ENCODE assay signal across 8 cellular contexts in the genomic region with DNA sequence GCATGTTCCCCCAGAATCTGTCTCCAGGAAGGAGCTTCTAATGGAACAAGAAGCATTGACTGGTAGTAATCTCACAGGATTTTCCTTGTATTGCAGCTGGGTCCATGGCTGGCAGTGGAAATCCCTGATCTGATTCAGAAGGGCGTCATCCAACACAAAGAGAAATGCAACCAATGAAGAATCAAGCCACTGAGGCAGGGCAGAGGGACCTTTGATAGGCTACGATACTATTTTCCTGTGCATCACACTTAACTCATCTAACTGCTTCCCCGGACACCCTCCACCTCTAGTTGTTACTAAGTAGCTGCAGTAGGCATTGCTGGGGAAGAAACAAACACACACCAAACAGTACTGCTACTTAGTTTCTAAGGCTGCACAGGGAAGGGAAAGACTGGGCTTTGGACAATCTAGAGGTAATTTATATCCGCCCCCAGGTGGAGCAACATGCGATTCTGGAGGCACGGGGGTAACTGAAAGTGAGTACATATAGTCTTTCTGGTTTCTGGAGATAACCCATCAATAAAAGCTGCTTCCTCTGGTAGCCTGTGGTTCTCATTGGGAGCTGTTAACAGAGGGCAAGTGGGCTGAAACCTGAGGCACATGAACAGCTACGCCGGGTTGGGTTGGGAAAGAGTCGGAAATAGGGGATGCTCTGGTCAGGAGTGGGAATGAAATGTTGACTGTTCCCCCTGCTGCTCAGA. TPM values are rescaled to one million over a fixed set of nuclear protein-coding genes. Genes with fewer than 3 reads are reported as not detected.
DNase-seq lines count a peak whose midpoint lies in the region; ATAC-seq, FAIRE-seq and TF ChIP-seq lines count a peak whose summit lies in the region.

No MANE protein-coding gene starts in this region.

- H3K36me3 ChIP-seq in CD8-positive, alpha-beta T cell (ENCODE audit: insufficient read depth, low read length), result no peaks in the 10 kb centered on the region
- peaks cover 13 to 41% of the 10 kb centered on the region in 2 donors for H3K36me3 ChIP-seq in duodenal mucosa (ENCODE audit: control insufficient read depth in 1 of 2, insufficient read depth in 2 of 2, low read length in 2 of 2)

- ATAC-seq in CD8-positive, alpha-beta T cell, result no peak
- ATAC-seq in GM18873 (IDR thresholded peaks at IDR 0.05; ENCODE audit: low FRiP score, unreplicated experiment), result no peak
- ATAC-seq in GM19328 (IDR thresholded peaks at IDR 0.05; ENCODE audit: unreplicated experiment), result no peak

- no peaks in the 10 kb centered on the region for H3K9me3 Mint-ChIP-seq in CD8-positive, alpha-beta T cell
- H3K9me3 Mint-ChIP-seq in neural crest cell, result no peaks in the 10 kb centered on the region

- peak overlapping the region; percentile 89 to 91 for H3K9ac ChIP-seq in duodenal mucosa (ENCODE audit: low read depth in 1 of 2, low read length in 2 of 2)

- peaks cover 37% of the 10 kb centered on the region for H3K4me1 ChIP-seq in CD8-positive, alpha-beta T cell (ENCODE audit: insufficient read depth, low read length)
- peaks cover 29 to 41% of the 10 kb centered on the region in 2 donors for H3K4me1 ChIP-seq in duodenal mucosa (ENCODE audit: control insufficient read depth in 1 of 2, insufficient read depth in 2 of 2, low read length in 2 of 2)

- peak overlapping the region; percentile 95 for H3K27ac Mint-ChIP-seq in CD8-positive, alpha-beta T cell
- H3K27ac Mint-ChIP-seq in neural crest cell (ENCODE audit: unreplicated experiment), result no peak overlapping the region

- peak overlapping the region; percentile 94 for H3K4me3 Mint-ChIP-seq in CD8-positive, alpha-beta T cell
- H3K4me3 Mint-ChIP-seq in neural crest cell, result peak overlapping the region; percentile 94

- no peaks in the 10 kb centered on the region for H3K27me3 ChIP-seq in CD8-positive, alpha-beta T cell (ENCODE audit: insufficient read depth, low read length)
- H3K27me3 ChIP-seq in duodenal mucosa (ENCODE audit: control insufficient read depth in 1 of 2, insufficient read depth in 2 of 2, low read length in 2 of 2), result no peaks in the 10 kb centered on the region

- TF ChIP-seq CTCF in CD8-positive, alpha-beta T cell (IDR thresholded peaks at IDR 0.05), result no peak
- TF ChIP-seq CTCF in neural crest cell (conservative IDR thresholded peaks at IDR 0.05), result no peak

- no peaks in the 10 kb centered on the region for H3K27me3 Mint-ChIP-seq in CD8-positive, alpha-beta T cell (ENCODE audit: low read depth)
- no peaks in the 10 kb centered on the region for H3K27me3 Mint-ChIP-seq in neural crest cell (ENCODE audit: low read depth)

- POLR2A ChIA-PET in CD8-positive, alpha-beta T cell (lab: Charles Lee), result interaction anchor here (1.0 to 1.1 kb wide), 3 partner anchors 18 to 67 kb away, joined by 3 to 4 read pairs (median 4); a partner anchor contains a TSS

- peak overlapping the region; percentile 72 for H3K27ac ChIP-seq in CD8-positive, alpha-beta T cell (ENCODE audit: low read depth, low read length)
- peak overlapping the region; percentile 40 for H3K27ac ChIP-seq in duodenal mucosa (ENCODE audit: low read depth, low read length)

- no peak for DNase-seq in CD8-positive, alpha-beta T cell
- DNase-seq in NAMALWA (ENCODE audit: low spot score), result peak; percentile 50
- DNase-seq in neural crest cell (ENCODE audit: low read depth, low spot score), result no peak
- DNase-seq in frontal cortex (ENCODE audit: low spot score in 2 of 2), result no peak
- no peak for DNase-seq in KBM-7

- CTCF ChIA-PET in CD8-positive, alpha-beta T cell (lab: Charles Lee), result interaction anchor here (0.6 to 1.5 kb wide), 9 partner anchors 22 to 224 kb away, joined by 3 to 6 read pairs (median 3); a partner anchor contains a TSS

- H3K36me3 Mint-ChIP-seq in CD8-positive, alpha-beta T cell, result peaks cover 67% of the 10 kb centered on the region
- peaks cover 4% of the 10 kb centered on the region for H3K36me3 Mint-ChIP-seq in neural crest cell (ENCODE audit: low read depth)

- no peaks in the 10 kb centered on the region for H3K9me3 ChIP-seq in CD8-positive, alpha-beta T cell (ENCODE audit: low read length)
- no peaks in the 10 kb centered on the region for H3K9me3 ChIP-seq in duodenal mucosa (ENCODE audit: control insufficient read depth in 1 of 2, low read length in 2 of 2)

- no peak for FAIRE-seq in frontal cortex (lab: Jason Lieb, UNC)

- in situ Hi-C loops in KBM-7 (cut with MboI; ENCODE audit: low pct_unique_long_range_greater_than_20kb, low sequenced_read_pairs), result no loop called here

- peak overlapping the region; percentile 76 for H3K4me3 ChIP-seq in CD8-positive, alpha-beta T cell (ENCODE audit: low read depth, low read length)
- peak overlapping the region; percentile 96 to 98 for H3K4me3 ChIP-seq in duodenal mucosa (ENCODE audit: low read depth in 1 of 2, low read length in 2 of 2)

- H3K4me1 Mint-ChIP-seq in CD8-positive, alpha-beta T cell (ENCODE audit: low read depth), result peaks cover 59% of the 10 kb centered on the region
- peaks cover 48% of the 10 kb centered on the region for H3K4me1 Mint-ChIP-seq in neural crest cell

- intact Hi-C loops in CD8-positive, alpha-beta T cell (cut with DNase I, micrococcal nuclease), result loop anchor here (1.0 to 10.0 kb wide), 7 partner anchors 19 to 814 kb away; a partner anchor contains a TSS

RNA-seq across cellular contexts. Expression of a gene that starts 0.8 kb away (rescaled TPM):
- total RNA-seq in CD8-positive, alpha-beta T cell, result 10 to 100 TPM; 34.8 to 38.1 TPM
- total RNA-seq in neural crest cell, result 41.6 and 45.2 TPM in 2 replicates
- total RNA-seq in frontal cortex, result 8.2 TPM

RNA-seq across cellular contexts. Expression of a gene that starts 4.7 kb away (rescaled TPM):
- 10 to 100 TPM; 94.7 to 96.6 TPM for total RNA-seq in CD8-positive, alpha-beta T cell
- total RNA-seq in neural crest cell, result 77.2 and 80.9 TPM in 2 replicates
- total RNA-seq in frontal cortex, result 138 TPM

RNA-seq across cellular contexts. Expression of a gene that starts 7.8 kb away (rescaled TPM):
- 10 to 100 TPM; 18.5 to 19.8 TPM for total RNA-seq in CD8-positive, alpha-beta T cell
- 48.3 and 48.6 TPM in 2 replicates for total RNA-seq in neural crest cell
- total RNA-seq in frontal cortex, result 26.5 TPM

RNA-seq across cellular contexts. Expression of a gene that starts 18.8 kb away (rescaled TPM):
- total RNA-seq in CD8-positive, alpha-beta T cell, result 10 to 100 TPM; 33.8 to 36.4 TPM
- total RNA-seq in neural crest cell (50.6 and 53.2 TPM in 2 replicates), frontal cortex (16.3 TPM)

RNA-seq across cellular contexts. Expression of a gene that starts 26.0 kb away (rescaled TPM):
- total RNA-seq in CD8-positive, alpha-beta T cell, result 10 to 100 TPM; 32.4 to 34.6 TPM
- 35.1 and 36.2 TPM in 2 replicates for total RNA-seq in neural crest cell
- 21.6 TPM for total RNA-seq in frontal cortex
